ENCODE assay signal across 1 cellular context in the genomic region with DNA sequence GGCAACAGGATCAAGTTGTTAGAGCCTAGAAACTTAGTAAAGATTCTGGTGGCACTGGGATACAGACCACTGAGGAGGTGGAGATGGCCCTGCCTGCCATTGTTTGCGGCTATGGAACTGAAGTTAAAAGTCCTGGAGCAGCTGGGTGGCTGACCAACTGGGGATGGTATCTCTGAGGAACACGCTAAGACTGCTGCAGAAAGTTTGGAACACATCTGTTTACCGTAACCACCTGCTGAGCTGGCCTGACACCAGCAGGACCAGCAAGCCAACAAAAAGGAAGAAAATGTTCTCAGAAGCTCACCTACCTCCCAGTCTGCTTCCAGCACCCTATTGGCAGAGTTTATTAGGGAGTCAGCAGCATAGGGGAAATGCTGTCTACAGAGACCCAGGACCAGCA.
TF ChIP-seq lines count a peak whose summit lies in the region.

No MANE protein-coding gene starts in this region.

TF ChIP-seq in K562, 482 proteins besides CTCF, POLR2A, EP300 and RAD21:
- TF ChIP-seq NCOA2 (IDR thresholded peaks at IDR 0.05; ENCODE audit: partially characterized antibody in 2 of 2) = no peak
- TF ChIP-seq SRF (CRISPR knock-in tag; IDR thresholded peaks at IDR 0.05) = no peak
- no peak for TF ChIP-seq ZNF239 (CRISPR knock-in tag; IDR thresholded peaks at IDR 0.05)
- no peak for TF ChIP-seq ELF2 (CRISPR knock-in tag; IDR thresholded peaks at IDR 0.05)
- no peak for TF ChIP-seq ZNF511 (CRISPR knock-in tag; IDR thresholded peaks at IDR 0.05)
- no peak for TF ChIP-seq JUN (IDR thresholded peaks at IDR 0.05; ENCODE audit: borderline replicate concordance, low read depth, low read length)
- no peak for TF ChIP-seq JUN (CRISPR knock-in tag; IDR thresholded peaks at IDR 0.05; ENCODE audit: borderline replicate concordance)
- TF ChIP-seq POLR2AphosphoS2 (IDR thresholded peaks at IDR 0.05; ENCODE audit: low read length) = no peak
- no peak for TF ChIP-seq BRD4 (IDR thresholded peaks at IDR 0.05)
- no peak for TF ChIP-seq KLF16 (IDR thresholded peaks at IDR 0.05)
- TF ChIP-seq DLX4 (CRISPR knock-in tag; IDR thresholded peaks at IDR 0.05) = no peak
- TF ChIP-seq ZNF121 (CRISPR knock-in tag; conservative IDR thresholded peaks at IDR 0.05) = no peak
- no peak for TF ChIP-seq ELF1 (tag; IDR thresholded peaks at IDR 0.05)
- TF ChIP-seq ZNF217 (CRISPR knock-in tag; IDR thresholded peaks at IDR 0.05) = no peak
- no peak for TF ChIP-seq ZBED1 (IDR thresholded peaks at IDR 0.05)
- TF ChIP-seq, protein P1, sequence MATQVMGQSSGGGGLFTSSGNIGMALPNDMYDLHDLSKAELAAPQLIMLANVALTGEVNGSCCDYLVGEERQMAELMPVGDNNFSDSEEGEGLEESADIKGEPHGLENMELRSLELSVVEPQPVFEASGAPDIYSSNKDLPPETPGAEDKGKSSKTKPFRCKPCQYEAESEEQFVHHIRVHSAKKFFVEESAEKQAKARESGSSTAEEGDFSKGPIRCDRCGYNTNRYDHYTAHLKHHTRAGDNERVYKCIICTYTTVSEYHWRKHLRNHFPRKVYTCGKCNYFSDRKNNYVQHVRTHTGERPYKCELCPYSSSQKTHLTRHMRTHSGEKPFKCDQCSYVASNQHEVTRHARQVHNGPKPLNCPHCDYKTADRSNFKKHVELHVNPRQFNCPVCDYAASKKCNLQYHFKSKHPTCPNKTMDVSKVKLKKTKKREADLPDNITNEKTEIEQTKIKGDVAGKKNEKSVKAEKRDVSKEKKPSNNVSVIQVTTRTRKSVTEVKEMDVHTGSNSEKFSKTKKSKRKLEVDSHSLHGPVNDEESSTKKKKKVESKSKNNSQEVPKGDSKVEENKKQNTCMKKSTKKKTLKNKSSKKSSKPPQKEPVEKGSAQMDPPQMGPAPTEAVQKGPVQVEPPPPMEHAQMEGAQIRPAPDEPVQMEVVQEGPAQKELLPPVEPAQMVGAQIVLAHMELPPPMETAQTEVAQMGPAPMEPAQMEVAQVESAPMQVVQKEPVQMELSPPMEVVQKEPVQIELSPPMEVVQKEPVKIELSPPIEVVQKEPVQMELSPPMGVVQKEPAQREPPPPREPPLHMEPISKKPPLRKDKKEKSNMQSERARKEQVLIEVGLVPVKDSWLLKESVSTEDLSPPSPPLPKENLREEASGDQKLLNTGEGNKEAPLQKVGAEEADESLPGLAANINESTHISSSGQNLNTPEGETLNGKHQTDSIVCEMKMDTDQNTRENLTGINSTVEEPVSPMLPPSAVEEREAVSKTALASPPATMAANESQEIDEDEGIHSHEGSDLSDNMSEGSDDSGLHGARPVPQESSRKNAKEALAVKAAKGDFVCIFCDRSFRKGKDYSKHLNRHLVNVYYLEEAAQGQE (CRISPR knock-in tag; IDR thresholded peaks at IDR 0.05; ENCODE audit: low read depth) = no peak
- TF ChIP-seq ZFPM2 (CRISPR knock-in tag; IDR thresholded peaks at IDR 0.05) = no peak
- TF ChIP-seq ZNF184 (CRISPR knock-in tag; IDR thresholded peaks at IDR 0.05) = no peak
